In genomic region chr4:42778349-42778748, GRCh38 we compare ENCODE assay signal across 34 cellular contexts.
"Had no signal": no experiment of that assay in that cellular context is flagged by ENCODE, and none has a peak within 500 bp of the region (broad histone marks: within the 10 kb centered on the region; RNA-seq: fewer than 3 reads in every experiment).

No MANE protein-coding gene starts in this region.

- H3K4me3 ChIP-seq: PC-9 had no signal

- H3K27ac ChIP-seq: PC-9, RWPE1, VCaP had no signal

- DNase-seq: activated B cell treated with CpG ODN at 0.5 μM for 24 hours; activated CD4-positive, alpha-beta memory T cell treated with anti-CD3 and anti-CD28 coated beads for 36 hours; activated CD4-positive, alpha-beta T cell treated with anti-CD3 and anti-CD28 coated beads for 4 hours; activated CD4-positive, alpha-beta T cell treated with anti-CD3 and anti-CD28 coated beads, Interleukin-2, amount 50 U/mL, for 1 hour; activated CD4-positive, CD25-positive, alpha-beta regulatory T cell treated with anti-CD3 and anti-CD28 coated beads, Interleukin-2, amount 50 U/mL, for 72 hours; activated CD8-positive, alpha-beta memory T cell treated with anti-CD3 and anti-CD28 coated beads, Interleukin-2, amount 50 U/mL, for 4 hours; activated gamma-delta T cell treated with Interleukin-2 at 50 U/mL for 16 hours; activated naive CD4-positive, alpha-beta T cell treated with anti-CD3 and anti-CD28 coated beads for 36 hours; activated naive CD8-positive, alpha-beta T cell treated with anti-CD3 and anti-CD28 coated beads, Interleukin-2, amount 50 U/mL, for 24 hours; activated T-cell treated with anti-CD3 and anti-CD28 coated beads for 4 hours; activated T-cell treated with anti-CD3 and anti-CD28 coated beads, Interleukin-2, amount 50 U/mL, for 4 hours; anterior cingulate cortex; caudate nucleus; cerebellar nuclear complex; Karpas-422; KBM-7; NCI-H1105 treated with DMSO at 0.1 percent for 48 hours; NCI-H1436; NCI-H1694; NCI-H1930; NCI-H2107; NCI-H226; NCI-H524; NCI-H69; NCI-H82; PC-9; SIG-M5; T-cell; T-helper 2 cell; T-helper 9 cell had no signal

- ATAC-seq: activated naive CD8-positive, alpha-beta T cell treated with anti-CD3 and anti-CD28 coated beads, Interleukin-2, amount 50 U/mL, for 24 hours; activated T-cell treated with anti-CD3 and anti-CD28 coated beads, Interleukin-2, amount 50 U/mL, for 4 hours; Right ventricle myocardium inferior; SK-N-SH treated with all-trans-retinoic acid at 6 μM for 48 hours; T-cell had no signal
